8 cellular contexts compared by ENCODE assay signal in the genomic region with DNA sequence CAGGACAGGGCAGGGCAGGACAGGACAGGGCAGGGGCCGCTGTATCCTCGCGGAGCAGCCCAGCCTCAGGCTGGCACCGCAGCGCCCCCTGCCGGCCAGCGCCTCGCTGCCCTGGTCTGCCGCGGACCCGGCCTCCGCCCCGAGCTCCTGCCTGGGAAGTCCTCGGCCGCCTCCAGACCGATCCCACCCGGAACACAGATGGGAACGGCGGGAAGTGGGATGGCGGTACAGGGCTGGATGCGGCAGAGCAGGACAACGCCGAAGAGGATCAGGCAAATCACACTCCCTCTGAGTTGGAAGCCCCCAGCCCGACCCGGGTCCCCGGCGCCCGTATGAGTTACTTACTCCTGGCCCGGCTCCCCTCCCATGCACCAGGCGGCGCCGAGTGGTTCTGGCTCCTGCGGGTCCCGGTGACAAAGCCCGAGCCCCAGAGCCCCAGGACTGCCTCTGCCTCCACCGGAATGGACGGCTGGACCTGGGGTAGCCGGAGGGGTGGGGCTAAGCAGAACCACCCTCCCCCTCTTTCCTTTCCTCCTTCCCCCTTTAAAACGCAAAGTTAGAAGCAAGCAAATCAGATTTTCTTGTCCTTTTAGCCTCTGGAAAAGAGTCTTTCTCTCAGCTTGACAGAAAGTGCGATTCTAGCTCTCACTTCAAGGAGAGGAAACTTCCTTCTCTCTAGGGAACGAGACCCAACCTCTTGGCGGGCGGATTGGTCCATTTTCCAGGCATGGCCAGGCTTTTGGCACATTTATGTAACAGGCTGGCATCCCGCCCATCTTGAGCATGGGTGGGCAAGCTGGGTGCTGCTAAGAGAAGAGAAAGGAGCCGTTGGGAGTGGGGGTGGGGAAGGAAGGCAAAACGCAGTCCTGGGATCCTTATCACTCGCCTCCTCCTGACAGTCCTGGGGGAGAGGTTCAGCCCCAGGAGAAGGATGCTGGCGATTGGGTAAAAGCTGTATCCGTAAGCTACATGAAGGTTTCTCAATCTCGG. TPM values are rescaled to one million over a fixed set of nuclear protein-coding genes. Genes with fewer than 3 reads are reported as not detected.
DNase-seq lines count a peak whose midpoint lies in the region; ATAC-seq and TF ChIP-seq lines count a peak whose summit lies in the region.

A gene with protein sequence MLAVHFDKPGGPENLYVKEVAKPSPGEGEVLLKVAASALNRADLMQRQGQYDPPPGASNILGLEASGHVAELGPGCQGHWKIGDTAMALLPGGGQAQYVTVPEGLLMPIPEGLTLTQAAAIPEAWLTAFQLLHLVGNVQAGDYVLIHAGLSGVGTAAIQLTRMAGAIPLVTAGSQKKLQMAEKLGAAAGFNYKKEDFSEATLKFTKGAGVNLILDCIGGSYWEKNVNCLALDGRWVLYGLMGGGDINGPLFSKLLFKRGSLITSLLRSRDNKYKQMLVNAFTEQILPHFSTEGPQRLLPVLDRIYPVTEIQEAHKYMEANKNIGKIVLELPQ (minus strand): TSS at position 449 of the 990 bp plus-strand sequence. CDS start 508 bp downstream, outside the sequence.

- TF ChIP-seq POLR2A in GM19099 (IDR thresholded peaks at IDR 0.05; ENCODE audit: extremely low read depth, insufficient read length, low read depth) (peak; percentile 60), right lobe of liver (IDR thresholded peaks at IDR 0.05) (peak; percentile 82)

- H3K9me3 ChIP-seq in BLaER1 treated with 17β-estradiol and CSF1 and Interleukin-3, amounts not matched to agents 10 nM and 100 nM (replicated peaks in 1 of 11) = 0 out of 22 replicates have a peak, but pooled peaks cover 0 to 3% (median 0%) of the 10 kb centered on the region in 11 experiments
- no peaks in the 10 kb centered on the region for H3K9me3 ChIP-seq in right lobe of liver

- peaks cover 6% of the 10 kb centered on the region for H3K36me3 Mint-ChIP-seq in activated CD4-positive, alpha-beta T cell treated with anti-CD3 and anti-CD28 coated beads, Interleukin-2, amount 10 ng/mL, durations not matched to agents 7 days and 5 days (ENCODE audit: low read depth)

- H3K27ac ChIP-seq in BLaER1 treated with 17β-estradiol and CSF1 and Interleukin-3, amounts not matched to agents 10 nM and 100 nM = peak within 1 kb of the TSS; percentile 43 to 84 (median 72); a peak in 21 of 22 replicates
- peak within 1 kb of the TSS; percentile 52 to 81 (median 72) for H3K27ac ChIP-seq in right lobe of liver

- peaks cover 18% of the 10 kb centered on the region for H3K4me1 Mint-ChIP-seq in activated CD4-positive, alpha-beta T cell treated with anti-CD3 and anti-CD28 coated beads, Interleukin-2, amount 10 ng/mL, durations not matched to agents 7 days and 5 days

- peak within 1 kb of the TSS; percentile 79 to 98 (median 91) for H3K4me2 ChIP-seq in BLaER1 treated with 17β-estradiol and CSF1 and Interleukin-3, amounts not matched to agents 10 nM and 100 nM

- H3K4me1 ChIP-seq in BLaER1 treated with 17β-estradiol and CSF1 and Interleukin-3, amounts not matched to agents 10 nM and 100 nM = peaks cover 14 to 43% (median 21%) of the 10 kb centered on the region in 10 experiments
- H3K4me1 ChIP-seq in right lobe of liver = peaks cover 0 to 8% (median 0%) of the 10 kb centered on the region in 4 donors

- 0% methylated on average over 11 of the region's 50 CpGs for WGBS in right lobe of liver (ENCODE audit: insufficient coverage, low coverage, low lambda C conversion rate, missing lambda C conversion rate)

- DNase-seq in NCI-H460 (ENCODE audit: extremely low read depth, low read depth) (peak; percentile 87), dermis microvascular lymphatic vessel endothelial cell (ENCODE audit: low read depth in 2 of 2) (peak; percentile 68 to 93), right lobe of liver (peak; percentile 94 to 95 (median 94))
- DNase-seq in activated CD4-positive, alpha-beta T cell treated with anti-CD3 and anti-CD28 coated beads, Interleukin-2, amount 10 ng/mL, durations not matched to agents 7 days and 5 days = peak; percentile 77
- peak; percentile 83 for DNase-seq in stimulated activated CD4-positive, alpha-beta T cell treated with anti-CD3 and anti-CD28 coated beads, Interleukin-4, amount 100 ng/mL, for 1 hour

- ATAC-seq in HG03378 (IDR thresholded peaks at IDR 0.05; ENCODE audit: unreplicated experiment) = peak; percentile 49
- ATAC-seq in right lobe of liver = peak; percentile 91 to 97 (median 96)

- H3K27ac Mint-ChIP-seq in activated CD4-positive, alpha-beta T cell treated with anti-CD3 and anti-CD28 coated beads, Interleukin-2, amount 10 ng/mL, durations not matched to agents 7 days and 5 days = peak within 1 kb of the TSS; percentile 89

- no peaks in the 10 kb centered on the region for H3K9me3 Mint-ChIP-seq in activated CD4-positive, alpha-beta T cell treated with anti-CD3 and anti-CD28 coated beads, Interleukin-2, amount 10 ng/mL, durations not matched to agents 7 days and 5 days

- POLR2A ChIA-PET in activated CD4-positive, alpha-beta T cell treated with anti-CD3 and anti-CD28 coated beads, Interleukin-2, amount 10 ng/mL, durations not matched to agents 7 days and 5 days (lab: Charles Lee) = interaction anchor here (1.1 kb wide), 1 partner anchor 158 kb away, joined by 6 read pairs; the partner anchor contains the start of gene ATAD2B

- no peaks in the 10 kb centered on the region for H3K27me3 Mint-ChIP-seq in activated CD4-positive, alpha-beta T cell treated with anti-CD3 and anti-CD28 coated beads, Interleukin-2, amount 10 ng/mL, durations not matched to agents 7 days and 5 days

- H3K36me3 ChIP-seq in BLaER1 treated with 17β-estradiol and CSF1 and Interleukin-3, amounts not matched to agents 10 nM and 100 nM = peaks cover 7 to 62% (median 46%) of the 10 kb centered on the region in 11 experiments; a peak in 19 of 22 replicates
- H3K36me3 ChIP-seq in right lobe of liver = no peaks in the 10 kb centered on the region

- H3K9ac ChIP-seq in BLaER1 treated with 17β-estradiol and CSF1 and Interleukin-3, amounts not matched to agents 10 nM and 100 nM = peak within 1 kb of the TSS; percentile 77 to 86 (median 82)

- intact Hi-C loops in right lobe of liver (cut with DNase I) = no loop called here

- CTCF ChIA-PET in activated CD4-positive, alpha-beta T cell treated with anti-CD3 and anti-CD28 coated beads, Interleukin-2, amount 10 ng/mL, durations not matched to agents 7 days and 5 days (lab: Charles Lee) = interaction anchor here (0.5 to 2.6 kb wide), 27 partner anchors 8 to 990 kb away, joined by 3 to 20 read pairs (median 4); partner anchors contain the start of genes ATAD2B, PFN4, SF3B6 and UBXN2A

- peak; percentile 97 to 98 (median 98) for TF ChIP-seq CTCF in right lobe of liver (IDR thresholded peaks at IDR 0.05)

- H3K4me3 ChIP-seq in BLaER1 treated with 17β-estradiol and CSF1 and Interleukin-3, amounts not matched to agents 10 nM and 100 nM = peak within 1 kb of the TSS; percentile 63 to 78 (median 68)
- peak within 1 kb of the TSS; percentile 59 to 70 (median 63) for H3K4me3 ChIP-seq in right lobe of liver

- H3K4me3 Mint-ChIP-seq in activated CD4-positive, alpha-beta T cell treated with anti-CD3 and anti-CD28 coated beads, Interleukin-2, amount 10 ng/mL, durations not matched to agents 7 days and 5 days = peak within 1 kb of the TSS; percentile 82

- no peaks in the 10 kb centered on the region for H3K27me3 ChIP-seq in BLaER1 treated with 17β-estradiol and CSF1 and Interleukin-3, amounts not matched to agents 10 nM and 100 nM
- H3K27me3 ChIP-seq in right lobe of liver = no peaks in the 10 kb centered on the region

- H4K20me1 ChIP-seq in BLaER1 treated with 17β-estradiol and CSF1 and Interleukin-3, amounts not matched to agents 10 nM and 100 nM = no peaks in the 10 kb centered on the region

RNA-seq across cellular contexts. Expression of the gene that starts here (rescaled TPM):
- total RNA-seq in NCI-H460 (2014; rRNA removed; shearing (Covaris generic)) = 20.2 and 21.4 TPM in 2 replicates
- 36.7 and 45.2 TPM in 2 replicates for polyA plus RNA-seq in NCI-H460 (2014; cell fraction: nucleus; rRNA removed)
- total RNA-seq in activated CD4-positive, alpha-beta T cell treated with anti-CD3 and anti-CD28 coated beads, Interleukin-2, amount 10 ng/mL, durations not matched to agents 7 days and 5 days = 1 to 10 TPM; 2.5 to 2.7 TPM
- total RNA-seq in dermis microvascular lymphatic vessel endothelial cell (42.1 and 55.3 TPM in 2 replicates), right lobe of liver (10 to 100 TPM in 3 of 6 experiments, 1 to 10 TPM in 3; 5.2 to 20.4 (median 9.6) TPM)

Comparison
In these comparisons a context has a peak if more than half of its experiments do, and no peak if none do; other contexts are left out.
1. Peak in every context shown above with its lines: DNase-seq, ATAC-seq, H3K4me3 ChIP-seq and H3K27ac ChIP-seq.